Comparison of ENCODE assay signal across 11 cellular contexts in genomic region chr5:136036293-136036911, GRCh38. TPM values are rescaled to one million over a fixed set of nuclear protein-coding genes. Genes with fewer than 3 reads are reported as not detected.
A peak's percentile ranks its signal among the peaks of the same experiment; 100 is the strongest.
DNase-seq lines count a peak whose midpoint lies in the region; ATAC-seq, FAIRE-seq and TF ChIP-seq lines count a peak whose summit lies in the region.
"Had no signal": no experiment of that assay in that cellular context is flagged by ENCODE, and none has a peak within 500 bp of the region (broad histone marks: within the 10 kb centered on the region; RNA-seq: fewer than 3 reads in every experiment).

No MANE protein-coding gene starts in this region.

- ATAC-seq in left ventricle myocardium superior, result peak; percentile 22
- no peak for ATAC-seq in Right ventricle myocardium inferior
- ATAC-seq in activated naive CD8-positive, alpha-beta T cell treated with anti-CD3 and anti-CD28 coated beads, Interleukin-2, amount 50 U/mL, for 24 hours, result no peak

- H3K27ac ChIP-seq in urinary bladder (ENCODE audit: low read depth), result peak overlapping the region; percentile 31

- FAIRE-seq in D721Med (lab: Jason Lieb, UNC), result no peak
- FAIRE-seq: islet of Langerhans had no signal

- no peaks in the 10 kb centered on the region for H3K27me3 Mint-ChIP-seq in activated naive CD8-positive, alpha-beta T cell treated with anti-CD3 and anti-CD28 coated beads, Interleukin-2, amount 50 U/mL, for 24 hours
- no peaks in the 10 kb centered on the region for H3K27me3 Mint-ChIP-seq in mesothelial cell of epicardium (ENCODE audit: low read depth)
- H3K27me3 Mint-ChIP-seq in progenitor cell of endocrine pancreas, result peaks cover 49% of the 10 kb centered on the region

- no peak overlapping the region for H3K4me3 Mint-ChIP-seq in activated naive CD8-positive, alpha-beta T cell treated with anti-CD3 and anti-CD28 coated beads, Interleukin-2, amount 50 U/mL, for 24 hours
- H3K4me3 Mint-ChIP-seq in mesothelial cell of epicardium, result no peak overlapping the region
- no peak overlapping the region for H3K4me3 Mint-ChIP-seq in progenitor cell of endocrine pancreas (ENCODE audit: low read depth)

- H3K27ac Mint-ChIP-seq in activated naive CD8-positive, alpha-beta T cell treated with anti-CD3 and anti-CD28 coated beads, Interleukin-2, amount 50 U/mL, for 24 hours, result peak overlapping the region; percentile 11
- H3K27ac Mint-ChIP-seq in mesothelial cell of epicardium (peak overlapping the region; percentile 50), progenitor cell of endocrine pancreas (no peak overlapping the region)

- H3K36me3 Mint-ChIP-seq in activated naive CD8-positive, alpha-beta T cell treated with anti-CD3 and anti-CD28 coated beads, Interleukin-2, amount 50 U/mL, for 24 hours (ENCODE audit: low read depth), result no peaks in the 10 kb centered on the region
- H3K36me3 Mint-ChIP-seq in mesothelial cell of epicardium (peaks cover 23% of the 10 kb centered on the region), progenitor cell of endocrine pancreas (ENCODE audit: insufficient read depth) (no peaks in the 10 kb centered on the region)

- no peaks in the 10 kb centered on the region for H3K9me3 Mint-ChIP-seq in activated naive CD8-positive, alpha-beta T cell treated with anti-CD3 and anti-CD28 coated beads, Interleukin-2, amount 50 U/mL, for 24 hours
- H3K9me3 Mint-ChIP-seq in mesothelial cell of epicardium (no peaks in the 10 kb centered on the region), progenitor cell of endocrine pancreas (ENCODE audit: low read depth) (no peaks in the 10 kb centered on the region)

- DNase-seq in left ventricle myocardium superior (no peak), Right ventricle myocardium inferior (ENCODE audit: missing footprints) (no peak), mesothelial cell of epicardium (ENCODE audit: low spot score in 2 of 2, unreplicated experiment in 2 of 2) (no peak), progenitor cell of endocrine pancreas (ENCODE audit: low spot score, unreplicated experiment) (no peak), NCI-H748 (lab: John Stamatoyannopoulos, UW; ENCODE audit: unreplicated experiment) (no peak), D721Med (ENCODE audit: insufficient read length, low spot score) (no peak)
- DNase-seq in activated naive CD8-positive, alpha-beta T cell treated with anti-CD3 and anti-CD28 coated beads, Interleukin-2, amount 50 U/mL, for 24 hours, result no peak
- DNase-seq: stimulated activated CD4-positive, alpha-beta T cell treated with anti-CD3 and anti-CD28 coated beads, Interleukin-15, amount 100 ng/mL, for 24 hours; substantia nigra had no signal

- intact Hi-C loops in left ventricle myocardium superior (cut with micrococcal nuclease), result no loop called here
- intact Hi-C loops in Right ventricle myocardium inferior (cut with DNase I), result no loop called here

- no peak overlapping the region for H3K4me3 ChIP-seq in urinary bladder (ENCODE audit: low read depth, low read length)

- WGBS in urinary bladder, result 96% methylated on average over 1 of the region's 1 CpG

- TF ChIP-seq CTCF in mesothelial cell of epicardium (IDR thresholded peaks at IDR 0.05; ENCODE audit: unreplicated experiment), result no peak
- TF ChIP-seq CTCF in progenitor cell of endocrine pancreas (IDR thresholded peaks at IDR 0.05; ENCODE audit: unreplicated experiment), result no peak
- no peak for TF ChIP-seq CTCF in D721Med (IDR thresholded peaks at IDR 0.05; ENCODE audit: insufficient read depth, missing control alignments)

- no peaks in the 10 kb centered on the region for H3K4me1 ChIP-seq in urinary bladder (ENCODE audit: insufficient read depth)

- H3K4me1 Mint-ChIP-seq in activated naive CD8-positive, alpha-beta T cell treated with anti-CD3 and anti-CD28 coated beads, Interleukin-2, amount 50 U/mL, for 24 hours, result peaks cover 22% of the 10 kb centered on the region
- peaks cover 34% of the 10 kb centered on the region for H3K4me1 Mint-ChIP-seq in mesothelial cell of epicardium
- no peaks in the 10 kb centered on the region for H3K4me1 Mint-ChIP-seq in progenitor cell of endocrine pancreas (ENCODE audit: low read depth)

- no peaks in the 10 kb centered on the region for H3K36me3 ChIP-seq in urinary bladder (ENCODE audit: insufficient read depth)

RNA-seq across cellular contexts. Expression of gene TGFBI, which starts 7.6 kb away (rescaled TPM):
- 47.6 TPM for total RNA-seq in left ventricle myocardium superior
- total RNA-seq in Right ventricle myocardium inferior, result 66.5 TPM
- total RNA-seq in mesothelial cell of epicardium, result 339 to 354 TPM (median 345 TPM) in 3 replicates
- 394 TPM for total RNA-seq in urinary bladder
- 220 TPM for polyA plus RNA-seq in urinary bladder
- 2.3 and 3.8 TPM in 2 replicates for total RNA-seq in progenitor cell of endocrine pancreas

Comparison
In these comparisons a context has a peak if more than half of its experiments do, and no peak if none do; other contexts are left out.
1. RNA of gene TGFBI, which starts 7.6 kb away (total RNA-seq): 394 TPM in urinary bladder (single experiment), 339 to 354 TPM in mesothelial cell of epicardium, 66.5 TPM in Right ventricle myocardium inferior (single experiment) and 47.6 TPM in left ventricle myocardium superior (single experiment); 2.3 to 3.8 TPM in progenitor cell of endocrine pancreas; every median in the first group is over 10 times any median in the second.